In the genomic region with DNA sequence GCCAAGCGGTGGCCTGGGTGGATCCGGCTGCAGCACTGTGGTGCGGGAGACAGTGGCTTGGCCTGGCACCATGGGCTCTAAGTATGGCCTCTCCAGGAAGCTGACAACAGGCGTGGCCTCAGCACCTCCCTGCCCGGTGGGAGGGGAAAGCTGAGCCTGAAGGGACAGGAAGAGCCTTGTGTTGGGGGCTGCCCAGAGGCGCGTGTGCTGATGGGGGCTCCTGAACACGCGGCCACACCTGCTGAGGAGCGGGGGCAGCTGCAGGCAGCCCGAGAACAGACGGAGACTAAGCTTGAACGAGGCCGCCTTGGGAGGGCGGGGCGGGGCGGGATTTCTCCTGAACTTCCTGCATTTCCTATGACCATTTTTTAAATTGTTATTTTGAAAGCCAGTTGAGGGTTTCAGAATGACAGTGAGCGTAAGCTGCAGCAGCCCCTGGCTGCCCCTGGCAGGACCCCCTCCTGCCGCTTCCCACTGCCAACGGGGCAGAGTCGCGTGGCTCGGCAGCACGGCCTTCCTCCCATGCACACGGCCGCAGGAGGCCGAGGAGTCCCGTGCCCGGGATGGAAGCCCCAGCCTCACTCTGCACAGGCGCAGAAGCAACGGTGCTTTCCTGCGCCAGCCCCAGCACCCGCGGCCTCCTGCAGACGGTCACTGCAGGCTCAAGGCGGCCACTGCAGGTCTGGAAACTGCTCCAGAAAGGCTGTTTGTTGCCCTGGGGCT, we compare ENCODE assay signal across 8 cellular contexts. TPM values are rescaled to one million over a fixed set of nuclear protein-coding genes. Genes with fewer than 3 reads are reported as not detected.
DNase-seq lines count a peak whose midpoint lies in the region; ATAC-seq and TF ChIP-seq lines count a peak whose summit lies in the region.

No MANE protein-coding gene starts in this region.

- DNase-seq in GM06990 (ENCODE audit: extremely low read depth, insufficient read length) (peak; percentile 38), medulla oblongata (ENCODE audit: extremely low spot score) (peak; percentile 28), NCI-H1930 (lab: John Stamatoyannopoulos, UW) (no peak), hippocampal formation (lab: John Stamatoyannopoulos, UW) (no peak), T-helper 9 cell (no peak), nucleus accumbens (lab: John Stamatoyannopoulos, UW) (no peak)
- peak; percentile 47 for DNase-seq in activated T-helper 1 cell treated with anti-CD3 and anti-CD28 coated beads, Interleukin-12 subunit alpha, Interleukin-12 subunit beta, Interleukin-2, Interleukin-4 antibody, amounts not matched to agents 30 ng/mL and 10 ng/mL and 1 ng/mL, durations not matched to agents 14 hours and 24 hours and 36 hours (ENCODE audit: low spot score)

- TF ChIP-seq CTCF in GM06990 (IDR thresholded peaks at IDR 0.05; ENCODE audit: insufficient read depth, low read length, poor library complexity, severe bottlenecking): no peak

- peak overlapping the region; percentile 35; the same call in 1 of the 2 replicates for H3K4me3 ChIP-seq in GM06990 (replicated peaks; ENCODE audit: low read depth, low read length)

- H3K36me3 ChIP-seq in GM06990 (ENCODE audit: control insufficient read depth, insufficient read depth, low read length): no peaks in the 10 kb centered on the region

- H3K27me3 Mint-ChIP-seq in activated T-helper 1 cell treated with anti-CD3 and anti-CD28 coated beads, Interleukin-12 subunit alpha, Interleukin-12 subunit beta, Interleukin-2, Interleukin-4 antibody, amounts not matched to agents 30 ng/mL and 10 ng/mL and 1 ng/mL, durations not matched to agents 14 hours and 24 hours and 36 hours (ENCODE audit: insufficient read depth): no peaks in the 10 kb centered on the region

- H3K4me3 Mint-ChIP-seq in activated T-helper 1 cell treated with anti-CD3 and anti-CD28 coated beads, Interleukin-12 subunit alpha, Interleukin-12 subunit beta, Interleukin-2, Interleukin-4 antibody, amounts not matched to agents 30 ng/mL and 10 ng/mL and 1 ng/mL, durations not matched to agents 14 hours and 24 hours and 36 hours: peak overlapping the region; percentile 77

- H3K36me3 Mint-ChIP-seq in activated T-helper 1 cell treated with anti-CD3 and anti-CD28 coated beads, Interleukin-12 subunit alpha, Interleukin-12 subunit beta, Interleukin-2, Interleukin-4 antibody, amounts not matched to agents 30 ng/mL and 10 ng/mL and 1 ng/mL, durations not matched to agents 14 hours and 24 hours and 36 hours (ENCODE audit: low read depth): no peaks in the 10 kb centered on the region

- no peaks in the 10 kb centered on the region for H3K9me3 Mint-ChIP-seq in activated T-helper 1 cell treated with anti-CD3 and anti-CD28 coated beads, Interleukin-12 subunit alpha, Interleukin-12 subunit beta, Interleukin-2, Interleukin-4 antibody, amounts not matched to agents 30 ng/mL and 10 ng/mL and 1 ng/mL, durations not matched to agents 14 hours and 24 hours and 36 hours

- H3K27me3 ChIP-seq in GM06990 (replicated peaks; ENCODE audit: control insufficient read depth, insufficient read depth, low read length): no peaks in the 10 kb centered on the region

- peak overlapping the region; percentile 89 for H3K27ac Mint-ChIP-seq in activated T-helper 1 cell treated with anti-CD3 and anti-CD28 coated beads, Interleukin-12 subunit alpha, Interleukin-12 subunit beta, Interleukin-2, Interleukin-4 antibody, amounts not matched to agents 30 ng/mL and 10 ng/mL and 1 ng/mL, durations not matched to agents 14 hours and 24 hours and 36 hours

- peaks cover 24% of the 10 kb centered on the region for H3K4me1 Mint-ChIP-seq in activated T-helper 1 cell treated with anti-CD3 and anti-CD28 coated beads, Interleukin-12 subunit alpha, Interleukin-12 subunit beta, Interleukin-2, Interleukin-4 antibody, amounts not matched to agents 30 ng/mL and 10 ng/mL and 1 ng/mL, durations not matched to agents 14 hours and 24 hours and 36 hours (ENCODE audit: low read depth)

- peak; percentile 70 for ATAC-seq in HG02678 (IDR thresholded peaks at IDR 0.05; ENCODE audit: unreplicated experiment)

- intact Hi-C loops in activated T-helper 1 cell treated with anti-CD3 and anti-CD28 coated beads, Interleukin-12 subunit alpha, Interleukin-12 subunit beta, Interleukin-2, Interleukin-4 antibody, amounts not matched to agents 30 ng/mL and 10 ng/mL and 1 ng/mL, durations not matched to agents 14 hours and 24 hours and 36 hours (cut with micrococcal nuclease): loop anchor here (5.0 kb wide), 1 partner anchor 77 kb away; a partner anchor contains a TSS

RNA-seq across cellular contexts. Expression of a gene that starts 43.2 kb away (rescaled TPM):
- total RNA-seq in activated T-helper 1 cell treated with anti-CD3 and anti-CD28 coated beads, Interleukin-12 subunit alpha, Interleukin-12 subunit beta, Interleukin-2, Interleukin-4 antibody, amounts not matched to agents 30 ng/mL and 10 ng/mL and 1 ng/mL, durations not matched to agents 14 hours and 24 hours and 36 hours: 24.1 and 24.7 TPM in 2 replicates

Comparison
In these comparisons a context has a peak if more than half of its experiments do, and no peak if none do; other contexts are left out.
1. DNase-seq: peak in GM06990 (single experiment), activated T-helper 1 cell treated with anti-CD3 and anti-CD28 coated beads, Interleukin-12 subunit alpha, Interleukin-12 subunit beta, Interleukin-2, Interleukin-4 antibody, amounts not matched to agents 30 ng/mL and 10 ng/mL and 1 ng/mL, durations not matched to agents 14 hours and 24 hours and 36 hours (single experiment) and medulla oblongata (single experiment); none in NCI-H1930 (0 of 2), hippocampal formation (0 of 2), T-helper 9 cell (single experiment) and nucleus accumbens (0 of 56).